15 cellular contexts compared by ENCODE assay signal in the genomic region with DNA sequence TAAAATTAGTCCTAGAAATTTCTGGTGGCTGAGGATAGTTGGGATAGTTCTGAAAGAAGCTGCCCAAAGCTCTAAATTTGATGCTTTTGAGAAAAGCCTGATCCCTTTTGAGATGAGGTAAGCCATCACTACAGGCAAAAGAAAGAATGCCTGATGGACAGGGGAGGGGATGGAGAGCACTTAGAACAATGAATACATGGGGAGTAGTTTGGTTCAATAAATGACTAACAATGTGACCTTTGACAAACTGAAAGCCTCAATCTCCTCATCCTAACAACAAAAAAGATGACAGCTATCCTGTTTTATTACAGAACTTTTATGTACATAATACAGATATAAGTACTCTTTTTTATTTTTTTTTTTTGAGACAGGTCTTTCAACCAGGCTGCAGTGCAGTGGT.
"Had no signal": no experiment of that assay in that cellular context is flagged by ENCODE, and none has a peak within 500 bp of the region (broad histone marks: within the 10 kb centered on the region; RNA-seq: fewer than 3 reads in every experiment).

No MANE protein-coding gene starts in this region.

- H3K4me1 Mint-ChIP-seq: activated T-helper 17 cell treated with anti-CD3 and anti-CD28 coated beads, Interleukin-2, amount 50 U/mL, for 72 hours; memory B cell had no signal

- H3K27me3 ChIP-seq: colonic mucosa, esophagus squamous epithelium, spleen had no signal

- H3K9me3 ChIP-seq: colonic mucosa, esophagus squamous epithelium, spleen had no signal

- H3K27ac Mint-ChIP-seq: activated CD4-positive, alpha-beta memory T cell treated with anti-CD3 and anti-CD28 coated beads, Interleukin-2, amount 10 ng/mL, durations not matched to agents 7 days and 5 days; activated naive CD4-positive, alpha-beta T cell treated with anti-CD3 and anti-CD28 coated beads, Interleukin-2, amount 10 ng/mL, durations not matched to agents 7 days and 5 days; memory B cell; natural killer cell treated with Interleukin-12 subunit alpha and Interleukin-12 subunit beta and Interleukin-15 and Interleukin-18, amount 100 ng/mL, for 72 hours had no signal

- ATAC-seq: activated T-helper 17 cell treated with anti-CD3 and anti-CD28 coated beads, Interleukin-2, amount 50 U/mL, for 72 hours; left ventricle myocardium superior; natural killer cell treated with Interleukin-12 subunit alpha and Interleukin-12 subunit beta and Interleukin-15 and Interleukin-18, amount 100 ng/mL, for 72 hours; sciatic nerve had no signal

- H3K4me3 ChIP-seq: colonic mucosa, esophagus squamous epithelium, spleen had no signal

- H3K9me3 Mint-ChIP-seq: activated CD4-positive, alpha-beta memory T cell treated with anti-CD3 and anti-CD28 coated beads, Interleukin-2, amount 10 ng/mL, durations not matched to agents 7 days and 5 days; activated naive CD4-positive, alpha-beta T cell treated with anti-CD3 and anti-CD28 coated beads, Interleukin-2, amount 10 ng/mL, durations not matched to agents 7 days and 5 days; activated T-helper 17 cell treated with anti-CD3 and anti-CD28 coated beads, Interleukin-2, amount 50 U/mL, for 72 hours; memory B cell; natural killer cell treated with Interleukin-12 subunit alpha and Interleukin-12 subunit beta and Interleukin-15 and Interleukin-18, amount 100 ng/mL, for 72 hours had no signal

- DNase-seq: activated CD4-positive, alpha-beta memory T cell treated with anti-CD3 and anti-CD28 coated beads, Interleukin-2, amount 10 ng/mL, durations not matched to agents 7 days and 5 days; activated CD8-positive, alpha-beta memory T cell treated with anti-CD3 and anti-CD28 coated beads, Interleukin-2, amount 50 U/mL, for 48 hours; activated naive CD4-positive, alpha-beta T cell treated with anti-CD3 and anti-CD28 coated beads, Interleukin-2, amount 10 ng/mL, durations not matched to agents 7 days and 5 days; colonic mucosa; esophagus squamous epithelium; glutamatergic neuron; hypothalamus; kidney; left ventricle myocardium superior; spleen had no signal

- H3K27ac ChIP-seq: colonic mucosa, spleen, VCaP had no signal

- H3K27me3 Mint-ChIP-seq: activated CD4-positive, alpha-beta memory T cell treated with anti-CD3 and anti-CD28 coated beads, Interleukin-2, amount 10 ng/mL, durations not matched to agents 7 days and 5 days; activated naive CD4-positive, alpha-beta T cell treated with anti-CD3 and anti-CD28 coated beads, Interleukin-2, amount 10 ng/mL, durations not matched to agents 7 days and 5 days; activated T-helper 17 cell treated with anti-CD3 and anti-CD28 coated beads, Interleukin-2, amount 50 U/mL, for 72 hours; memory B cell; natural killer cell treated with Interleukin-12 subunit alpha and Interleukin-12 subunit beta and Interleukin-15 and Interleukin-18, amount 100 ng/mL, for 72 hours had no signal

- H3K4me1 ChIP-seq: colonic mucosa had no signal

- H3K4me3 Mint-ChIP-seq: activated CD4-positive, alpha-beta memory T cell treated with anti-CD3 and anti-CD28 coated beads, Interleukin-2, amount 10 ng/mL, durations not matched to agents 7 days and 5 days; activated naive CD4-positive, alpha-beta T cell treated with anti-CD3 and anti-CD28 coated beads, Interleukin-2, amount 10 ng/mL, durations not matched to agents 7 days and 5 days; activated T-helper 17 cell treated with anti-CD3 and anti-CD28 coated beads, Interleukin-2, amount 50 U/mL, for 72 hours; memory B cell; natural killer cell treated with Interleukin-12 subunit alpha and Interleukin-12 subunit beta and Interleukin-15 and Interleukin-18, amount 100 ng/mL, for 72 hours had no signal
